Comparison of ENCODE assay signal across 8 cellular contexts in genomic region chr2:17879137-17879912, GRCh38. TPM values are rescaled to one million over a fixed set of nuclear protein-coding genes. Genes with fewer than 3 reads are reported as not detected.
DNase-seq lines count a peak whose midpoint lies in the region; ATAC-seq, FAIRE-seq and TF ChIP-seq lines count a peak whose summit lies in the region.

No MANE protein-coding gene starts in this region.

- peaks cover 36% of the 10 kb centered on the region for H3K4me1 ChIP-seq in GM23338 (ENCODE audit: insufficient read depth)
- H3K4me1 ChIP-seq in pancreas: peaks cover 0 to 5% (median 0%) of the 10 kb centered on the region in 3 donors

- H3K4me3 ChIP-seq in GM23338 (peak overlapping the region; percentile 99), pancreas (peak overlapping the region; percentile 59 to 76 (median 66))

- peaks cover 5% of the 10 kb centered on the region; the same call in 1 of the 2 replicates for H3K36me3 ChIP-seq in GM23338 (ENCODE audit: insufficient read depth)
- no peaks in the 10 kb centered on the region for H3K36me3 ChIP-seq in pancreas

- peak; percentile 75 for ATAC-seq in GM23338
- peak; percentile 76 to 85 (median 83) for ATAC-seq in pancreas

- H3K9me3 Mint-ChIP-seq in GM23338 (peaks cover 4% of the 10 kb centered on the region), glutamatergic neuron (ENCODE audit: unreplicated experiment) (peaks cover 4% of the 10 kb centered on the region)

- peak overlapping the region; percentile 92 for H3K4me3 Mint-ChIP-seq in GM23338
- H3K4me3 Mint-ChIP-seq in glutamatergic neuron (ENCODE audit: unreplicated experiment): peak overlapping the region; percentile 89

- peaks cover 4% of the 10 kb centered on the region; the same call in 2 of the 3 replicates for H3K36me3 Mint-ChIP-seq in GM23338 (ENCODE audit: low read depth)
- H3K36me3 Mint-ChIP-seq in glutamatergic neuron (ENCODE audit: unreplicated experiment): no peaks in the 10 kb centered on the region

- peak overlapping the region; percentile 90 for H3K27ac ChIP-seq in GM23338 (ENCODE audit: low read depth)
- peak overlapping the region; percentile 45 to 81 (median 54) for H3K27ac ChIP-seq in pancreas

- peak overlapping the region; percentile 87 for H2AFZ ChIP-seq in GM23338

- H3K9me2 ChIP-seq in GM23338 (ENCODE audit: insufficient read depth): no peaks in the 10 kb centered on the region

- no peaks in the 10 kb centered on the region for H3K9me3 ChIP-seq in pancreas

- FAIRE-seq in pancreas (lab: Jason Lieb, UNC): no peak

- H3K27me3 Mint-ChIP-seq in GM23338 (ENCODE audit: insufficient read depth, low read depth, poor library complexity) (peaks cover 37% of the 10 kb centered on the region), glutamatergic neuron (ENCODE audit: unreplicated experiment) (peaks cover 16% of the 10 kb centered on the region)

- peak in 1 of 2 experiments; percentile 51; a peak in 2 of 4 replicates for TF ChIP-seq CTCF in GM23338 (conservative IDR thresholded peaks at IDR 0.05; ENCODE audit: low read depth in 2 of 2)
- TF ChIP-seq CTCF in glutamatergic neuron (IDR thresholded peaks at IDR 0.05; ENCODE audit: partially characterized antibody, unreplicated experiment): no peak
- TF ChIP-seq CTCF in pancreas (IDR thresholded peaks at IDR 0.05): no peak

- H3K4me1 Mint-ChIP-seq in GM23338 (peaks cover 41% of the 10 kb centered on the region), glutamatergic neuron (ENCODE audit: low read depth, unreplicated experiment) (peaks cover 6% of the 10 kb centered on the region)

- peaks cover 6% of the 10 kb centered on the region; the same call in 1 of the 2 replicates for H4K20me1 ChIP-seq in GM23338 (replicated peaks; ENCODE audit: insufficient read depth)

- WGBS in pancreas, 2 donors: 1% methylated on average over 39 to 49 of the region's 49 CpGs

- H3K79me2 ChIP-seq in GM23338 (replicated peaks; ENCODE audit: insufficient read depth): peaks cover 40% of the 10 kb centered on the region

- intact Hi-C loops in pancreas (cut with DNase I): no loop called here

- H3K27me3 ChIP-seq in GM23338 (ENCODE audit: insufficient read depth): peaks cover 30% of the 10 kb centered on the region
- H3K27me3 ChIP-seq in pancreas: no peaks in the 10 kb centered on the region

- DNase-seq in DMS 273 (lab: John Stamatoyannopoulos, UW; ENCODE audit: unreplicated experiment) (peak; percentile 94), GM23338 (ENCODE audit: low spot score) (peak; percentile 96), NCI-H1930 (lab: John Stamatoyannopoulos, UW) (peak; percentile 66 to 83), glutamatergic neuron (peak; percentile 80), pancreas (peak; percentile 57 to 81 (median 72)), activated gamma-delta T cell treated with Interleukin-2 at 50 U/mL for 16 hours (no peak)
- DNase-seq in activated CD8-positive, alpha-beta memory T cell treated with anti-CD3 and anti-CD28 coated beads, Interleukin-2, amount 50 U/mL, for 48 hours: peak; percentile 53
- no peak for DNase-seq in stimulated activated naive CD4-positive, alpha-beta T cell treated with Interleukin-2 at 50 U/mL for 16 hours (lab: John Stamatoyannopoulos, UW)

- peak overlapping the region; percentile 74; the same call in 1 of the 2 replicates for H3K27ac Mint-ChIP-seq in GM23338
- H3K27ac Mint-ChIP-seq in glutamatergic neuron (ENCODE audit: unreplicated experiment): no peak overlapping the region

- H3F3A ChIP-seq in GM23338 (replicated peaks; ENCODE audit: low read depth): no peaks in the 10 kb centered on the region

- peak overlapping the region; percentile 87 for H3K4me2 ChIP-seq in GM23338

TF ChIP-seq in GM23338, 12 proteins besides CTCF, POLR2A, EP300 and RAD21 (continues in another document):
- no peak for TF ChIP-seq ZNF331 (CRISPR knock-in tag; IDR thresholded peaks at IDR 0.05; ENCODE audit: low read depth)
- TF ChIP-seq POLR2AphosphoS5 (IDR thresholded peaks at IDR 0.05; ENCODE audit: low read depth): peak; percentile 74
- no peak for TF ChIP-seq REST (IDR thresholded peaks at IDR 0.05; ENCODE audit: unreplicated experiment)
- no peak; the same call in 1 of the 2 replicates for TF ChIP-seq ETS1 (IDR thresholded peaks at IDR 0.05)
- no peak for TF ChIP-seq ZNF114 (CRISPR knock-in tag; IDR thresholded peaks at IDR 0.05)

RNA-seq across cellular contexts. Expression of gene KCNS3, which starts 0.9 kb away (rescaled TPM):
- total RNA-seq in GM23338 (2014; rRNA removed; shearing (Covaris generic)): 62.4 and 80.0 TPM in 2 replicates
- 20.6 and 23.2 TPM in 2 replicates for polyA plus RNA-seq in GM23338 (2016; fragmentation: Nextera tagmentation; extraction: Ambion mirVana)
- total RNA-seq in glutamatergic neuron (ENCODE audit: unreplicated experiment): 5.5 TPM
- total RNA-seq in pancreas: 10 to 100 TPM in 1 of 6 donors, 1 to 10 TPM in 5; 3.3 to 10.2 (median 6.1) TPM
- polyA plus RNA-seq in pancreas: 10 to 100 TPM in 1 of 2 donors, 1 to 10 TPM in 1; 4.4 to 16.4 TPM

Comparison
In these comparisons a context has a peak if more than half of its experiments do, and no peak if none do; other contexts are left out.
1. DNase-seq: peak in DMS 273 (single experiment), GM23338 (single experiment), NCI-H1930 (2 of 2), activated CD8-positive, alpha-beta memory T cell treated with anti-CD3 and anti-CD28 coated beads, Interleukin-2, amount 50 U/mL, for 48 hours (single experiment), glutamatergic neuron (single experiment) and pancreas (6 of 6); none in activated gamma-delta T cell treated with Interleukin-2 at 50 U/mL for 16 hours (single experiment) and stimulated activated naive CD4-positive, alpha-beta T cell treated with Interleukin-2 at 50 U/mL for 16 hours (single experiment).